In genomic region chr4:121252224-121252806, GRCh38 we compare ENCODE assay signal across 7 cellular contexts.
DNase-seq lines count a peak whose midpoint lies in the region; ATAC-seq, FAIRE-seq and TF ChIP-seq lines count a peak whose summit lies in the region.

No MANE protein-coding gene starts in this region.

- TF ChIP-seq CTCF in GM10266 (IDR thresholded peaks at IDR 0.05; ENCODE audit: control insufficient read depth, insufficient read depth, low read depth, missing control alignments), result peak; percentile 76
- peak; percentile 75 to 81 for TF ChIP-seq CTCF in endothelial cell of umbilical vein (IDR thresholded peaks at IDR 0.05; ENCODE audit: extremely low read depth in 1 of 2, insufficient read depth in 1 of 2, low read depth in 1 of 2, low read length in 2 of 2)

- peak; percentile 70 for FAIRE-seq in endothelial cell of umbilical vein (lab: Jason Lieb, UNC)

- no peaks in the 10 kb centered on the region for H3K9me3 Mint-ChIP-seq in activated CD8-positive, alpha-beta T cell treated with anti-CD3 and anti-CD28 coated beads, Interleukin-2, amount 10 ng/mL, durations not matched to agents 7 days and 5 days (ENCODE audit: insufficient read depth)
- H3K9me3 Mint-ChIP-seq in stimulated activated effector memory CD8-positive, alpha-beta T cell treated with anti-CD3 and anti-CD28 coated beads, Interleukin-12 subunit alpha, Interleukin-12 subunit beta, amount 100 ng/mL, for 72 hours, result peaks cover 3% of the 10 kb centered on the region

- no peaks in the 10 kb centered on the region for H3K27me3 Mint-ChIP-seq in activated CD8-positive, alpha-beta T cell treated with anti-CD3 and anti-CD28 coated beads, Interleukin-2, amount 10 ng/mL, durations not matched to agents 7 days and 5 days (ENCODE audit: low read depth)

- H3K4me2 ChIP-seq in endothelial cell of umbilical vein (ENCODE audit: insufficient read depth, low read length), result no peak overlapping the region

- DNase-seq in GM10266 (ENCODE audit: extremely low spot score) (peak; percentile 47), NCI-H69 (lab: John Stamatoyannopoulos, UW) (peak; percentile 72), endothelial cell of umbilical vein (ENCODE audit: low read depth, low spot score) (peak; percentile 65), middle frontal gyrus (ENCODE audit: extremely low spot score, low spot score) (peak; percentile 57)
- peak; percentile 69 for DNase-seq in activated CD8-positive, alpha-beta T cell treated with anti-CD3 and anti-CD28 coated beads, Interleukin-2, amount 10 ng/mL, durations not matched to agents 7 days and 5 days
- peak in 1 of 2 donors; percentile 69 for DNase-seq in stimulated activated effector memory CD8-positive, alpha-beta T cell treated with anti-CD3 and anti-CD28 coated beads, Interleukin-12 subunit alpha, Interleukin-12 subunit beta, amount 100 ng/mL, for 72 hours (ENCODE audit: low spot score in 2 of 2)

- H3K9ac ChIP-seq in endothelial cell of umbilical vein (replicated peaks; ENCODE audit: extremely low read depth, insufficient read depth, low read length), result no peak overlapping the region

- intact Hi-C loops in endothelial cell of umbilical vein (cut with micrococcal nuclease), result loop anchor here (1.0 kb wide), 4 partner anchors 60 to 1181 kb away; no protein-coding TSS in a partner anchor

- no peak overlapping the region for H3K4me3 Mint-ChIP-seq in activated CD8-positive, alpha-beta T cell treated with anti-CD3 and anti-CD28 coated beads, Interleukin-2, amount 10 ng/mL, durations not matched to agents 7 days and 5 days
- H3K4me3 Mint-ChIP-seq in stimulated activated effector memory CD8-positive, alpha-beta T cell treated with anti-CD3 and anti-CD28 coated beads, Interleukin-12 subunit alpha, Interleukin-12 subunit beta, amount 100 ng/mL, for 72 hours, result peak overlapping the region; percentile 65

- no peak overlapping the region for H3K4me3 ChIP-seq in endothelial cell of umbilical vein (replicated peaks in 1 of 3; ENCODE audit: insufficient read depth in 1 of 3, low read depth in 1 of 3, low read length in 3 of 3)

- H3K27ac ChIP-seq in endothelial cell of umbilical vein (ENCODE audit: insufficient read depth, low read depth, low read length), result no peak overlapping the region

- ATAC-seq in HG02870 (IDR thresholded peaks at IDR 0.05; ENCODE audit: unreplicated experiment), result peak; percentile 25
- ATAC-seq in activated CD8-positive, alpha-beta T cell treated with anti-CD3 and anti-CD28 coated beads, Interleukin-2, amount 10 ng/mL, durations not matched to agents 7 days and 5 days, result no peak
- ATAC-seq in stimulated activated effector memory CD8-positive, alpha-beta T cell treated with anti-CD3 and anti-CD28 coated beads, Interleukin-12 subunit alpha, Interleukin-12 subunit beta, amount 100 ng/mL, for 72 hours, result no peak

- peaks cover 55% of the 10 kb centered on the region for H3K4me1 Mint-ChIP-seq in activated CD8-positive, alpha-beta T cell treated with anti-CD3 and anti-CD28 coated beads, Interleukin-2, amount 10 ng/mL, durations not matched to agents 7 days and 5 days (ENCODE audit: low read depth)
- H3K4me1 Mint-ChIP-seq in stimulated activated effector memory CD8-positive, alpha-beta T cell treated with anti-CD3 and anti-CD28 coated beads, Interleukin-12 subunit alpha, Interleukin-12 subunit beta, amount 100 ng/mL, for 72 hours, result peaks cover 72% of the 10 kb centered on the region

- TF ChIP-seq POLR2A in endothelial cell of umbilical vein (IDR thresholded peaks at IDR 0.05; ENCODE audit: low read depth, low read length), result no peak

- POLR2A ChIA-PET in activated CD8-positive, alpha-beta T cell treated with anti-CD3 and anti-CD28 coated beads, Interleukin-2, amount 10 ng/mL, durations not matched to agents 7 days and 5 days (lab: Charles Lee), result interaction anchor here (1.5 kb wide), 1 partner anchor 70 kb away, joined by 3 read pairs; no protein-coding TSS in a partner anchor
- POLR2A ChIA-PET in endothelial cell of umbilical vein (lab: Charles Lee), result no interaction called here

- H2AFZ ChIP-seq in endothelial cell of umbilical vein (ENCODE audit: low read depth, low read length), result no peak overlapping the region

- peaks cover 0 to 3% of the 10 kb centered on the region in 2 experiments for H3K27me3 ChIP-seq in endothelial cell of umbilical vein (ENCODE audit: control insufficient read depth in 2 of 2, insufficient read depth in 2 of 2, low read length in 2 of 2)

- H4K20me1 ChIP-seq in endothelial cell of umbilical vein (replicated peaks; ENCODE audit: control insufficient read depth, extremely low read depth, insufficient read depth, low read length), result no peaks in the 10 kb centered on the region

- CTCF ChIA-PET in activated CD8-positive, alpha-beta T cell treated with anti-CD3 and anti-CD28 coated beads, Interleukin-2, amount 10 ng/mL, durations not matched to agents 7 days and 5 days (lab: Charles Lee), result interaction anchor here (1.0 to 10.2 kb wide), 16 partner anchors 10 to 134 kb away, joined by 3 to 130 read pairs (median 7); no protein-coding TSS in a partner anchor
- CTCF ChIA-PET in endothelial cell of umbilical vein (lab: Charles Lee), result interaction anchor here (0.6 to 3.3 kb wide), 17 partner anchors 9 to 1097 kb away, joined by 3 to 54 read pairs (median 4); no protein-coding TSS in a partner anchor

- H3K27ac Mint-ChIP-seq in activated CD8-positive, alpha-beta T cell treated with anti-CD3 and anti-CD28 coated beads, Interleukin-2, amount 10 ng/mL, durations not matched to agents 7 days and 5 days, result no peak overlapping the region
- H3K27ac Mint-ChIP-seq in stimulated activated effector memory CD8-positive, alpha-beta T cell treated with anti-CD3 and anti-CD28 coated beads, Interleukin-12 subunit alpha, Interleukin-12 subunit beta, amount 100 ng/mL, for 72 hours, result no peak overlapping the region

- no peaks in the 10 kb centered on the region for H3K9me1 ChIP-seq in endothelial cell of umbilical vein (replicated peaks; ENCODE audit: control insufficient read depth, extremely low read depth, insufficient read depth, low read length)

- H3K79me2 ChIP-seq in endothelial cell of umbilical vein (ENCODE audit: control insufficient read depth, insufficient read depth, low read length), result no peaks in the 10 kb centered on the region

- dilution Hi-C loops in endothelial cell of umbilical vein (cut with MboI; ENCODE audit: extremely low pct_ligation_motif_present, low sequenced_read_pairs), result no loop called here

- H3K36me3 Mint-ChIP-seq in activated CD8-positive, alpha-beta T cell treated with anti-CD3 and anti-CD28 coated beads, Interleukin-2, amount 10 ng/mL, durations not matched to agents 7 days and 5 days (ENCODE audit: low read depth), result peaks cover 9% of the 10 kb centered on the region
- H3K36me3 Mint-ChIP-seq in stimulated activated effector memory CD8-positive, alpha-beta T cell treated with anti-CD3 and anti-CD28 coated beads, Interleukin-12 subunit alpha, Interleukin-12 subunit beta, amount 100 ng/mL, for 72 hours, result peaks cover 11% of the 10 kb centered on the region

- H3K36me3 ChIP-seq in endothelial cell of umbilical vein (ENCODE audit: control insufficient read depth in 2 of 2, extremely low read depth in 1 of 2, insufficient read depth in 2 of 2, low read length in 2 of 2), result no peaks in the 10 kb centered on the region

- no TSS peak for BruUV-seq in endothelial cell of umbilical vein (replicated peaks; lab: Mats Ljungman, UMichigan)

- no peaks in the 10 kb centered on the region for H3K9me3 ChIP-seq in endothelial cell of umbilical vein (replicated peaks; ENCODE audit: control insufficient read depth, insufficient read depth, low read length)

- peaks cover 2% of the 10 kb centered on the region for H3K4me1 ChIP-seq in endothelial cell of umbilical vein (ENCODE audit: control insufficient read depth, extremely low read depth, insufficient read depth, low read length)

TF ChIP-seq in endothelial cell of umbilical vein, 7 proteins besides CTCF, POLR2A, EP300 and RAD21:
- peak; percentile 14 for TF ChIP-seq GATA2 (IDR thresholded peaks at IDR 0.05; ENCODE audit: insufficient read depth, insufficient read length, low read depth, low read length)
- no peak for TF ChIP-seq MYC (IDR thresholded peaks at IDR 0.05; ENCODE audit: low read depth, low read length)
